ENCODE assay signal across 8 cellular contexts in genomic region chr9:96619109-96619435, GRCh38. TPM values are rescaled to one million over a fixed set of nuclear protein-coding genes. Genes with fewer than 3 reads are reported as not detected.
DNase-seq lines count a peak whose midpoint lies in the region; ATAC-seq and TF ChIP-seq lines count a peak whose summit lies in the region.
"Had no signal": no experiment of that assay in that cellular context is flagged by ENCODE, and none has a peak within 500 bp of the region (broad histone marks: within the 10 kb centered on the region; RNA-seq: fewer than 3 reads in every experiment).

No MANE protein-coding gene starts in this region.

- H3K4me3 ChIP-seq in breast epithelium (peak overlapping the region; percentile 62 to 89 (median 85)), left lung (peak overlapping the region; percentile 52 to 57), thoracic aorta (peak overlapping the region; percentile 81)

- no peak for TF ChIP-seq POLR2A in breast epithelium (IDR thresholded peaks at IDR 0.05)

- H3K27ac ChIP-seq in breast epithelium (peak overlapping the region; percentile 83 to 87), left lung (no peak overlapping the region), thoracic aorta (peak overlapping the region; percentile 81 to 90)

- peak; percentile 11 for ATAC-seq in HG03045 (IDR thresholded peaks at IDR 0.05; ENCODE audit: unreplicated experiment)
- no peak for ATAC-seq in left lung
- no peak for ATAC-seq in thoracic aorta (ENCODE audit: insufficient number of reproducible peaks, low FRiP score, low read depth)
- no peak for ATAC-seq in HG02840 (IDR thresholded peaks at IDR 0.05; ENCODE audit: low FRiP score, unreplicated experiment)

- peaks cover 0 to 4% of the 10 kb centered on the region in 2 donors for H3K4me1 ChIP-seq in breast epithelium
- H3K4me1 ChIP-seq in left lung = peaks cover 0 to 9% of the 10 kb centered on the region in 2 donors
- peaks cover 0 to 7% of the 10 kb centered on the region in 2 donors for H3K4me1 ChIP-seq in thoracic aorta (ENCODE audit: control insufficient read depth in 1 of 2, low read depth in 2 of 2)

- intact Hi-C loops in breast epithelium (cut with DNase I; ENCODE audit: low total_unique reads) = no loop called here
- intact Hi-C loops in left lung (cut with DNase I) = no loop called here

- DNase-seq in breast epithelium (ENCODE audit: low spot score in 2 of 2) (no peak), left lung (no peak), thoracic aorta (ENCODE audit: low spot score) (no peak), NCI-H146 (lab: John Stamatoyannopoulos, UW) (no peak)
- DNase-seq in activated CD4-positive, alpha-beta T cell treated with anti-CD3 and anti-CD28 coated beads for 48 hours = no peak
- DNase-seq: SIG-M5 had no signal

- H3K9me3 ChIP-seq in breast epithelium (no peaks in the 10 kb centered on the region), left lung (no peaks in the 10 kb centered on the region), thoracic aorta (no peaks in the 10 kb centered on the region)

- no peaks in the 10 kb centered on the region for H3K27me3 ChIP-seq in breast epithelium
- H3K27me3 ChIP-seq in left lung = peaks cover 0 to 68% of the 10 kb centered on the region in 2 donors
- H3K27me3 ChIP-seq in thoracic aorta (replicated peaks; ENCODE audit: insufficient read depth) = no peaks in the 10 kb centered on the region

- H3K36me3 ChIP-seq in breast epithelium (no peaks in the 10 kb centered on the region), left lung (no peaks in the 10 kb centered on the region), thoracic aorta (no peaks in the 10 kb centered on the region)

- TF ChIP-seq CTCF in breast epithelium (IDR thresholded peaks at IDR 0.05) = no peak
- TF ChIP-seq CTCF in left lung (IDR thresholded peaks at IDR 0.05) = no peak
- TF ChIP-seq CTCF in thoracic aorta (IDR thresholded peaks at IDR 0.05) = no peak

RNA-seq across cellular contexts. Expression of gene CDC14B, which starts 0.6 kb away (rescaled TPM):
- total RNA-seq in breast epithelium = 10 to 100 TPM; 22.0 to 33.4 (median 23.9) TPM
- total RNA-seq in left lung = 10 to 100 TPM; 10.5 to 17.1 TPM
- total RNA-seq in thoracic aorta = 10 to 100 TPM; 25.7 to 39.5 TPM

RNA-seq across cellular contexts. Expression of gene PRXL2C, which starts 36.0 kb away (rescaled TPM):
- total RNA-seq in breast epithelium (10 to 100 TPM; 14.3 to 26.1 (median 16.1) TPM), left lung (10 to 100 TPM; 18.2 to 31.9 TPM), thoracic aorta (10 to 100 TPM; 22.9 to 26.1 TPM)

Comparison
In these comparisons a context has a peak if more than half of its experiments do, and no peak if none do; other contexts are left out.
1. H3K27ac ChIP-seq: peak in breast epithelium (2 of 2) and thoracic aorta (2 of 2); none in left lung (0 of 2).
2. Peak in every context shown above with its lines, with median percentiles within 50 percentile points of each other: H3K4me3 ChIP-seq.